ENCODE assay signal across 6 cellular contexts in genomic region chr9:35756275-35756742, GRCh38. TPM values are rescaled to one million over a fixed set of nuclear protein-coding genes. Genes with fewer than 3 reads are reported as not detected.
DNase-seq lines count a peak whose midpoint lies in the region; ATAC-seq and TF ChIP-seq lines count a peak whose summit lies in the region.

No MANE protein-coding gene starts in this region.

- peak; percentile 51 for TF ChIP-seq CTCF in AG09309 (IDR thresholded peaks at IDR 0.05; ENCODE audit: control insufficient read depth, insufficient read depth, low read depth, low read length, missing control alignments)

- ATAC-seq in HG03354 (IDR thresholded peaks at IDR 0.05; ENCODE audit: poor library complexity, severe bottlenecking, unreplicated experiment) = peak; percentile 5
- ATAC-seq in activated naive CD8-positive, alpha-beta T cell treated with anti-CD3 and anti-CD28 coated beads, Interleukin-2, amount 50 U/mL, for 24 hours = peak; percentile 10

- H3K27me3 Mint-ChIP-seq in activated naive CD8-positive, alpha-beta T cell treated with anti-CD3 and anti-CD28 coated beads, Interleukin-2, amount 50 U/mL, for 24 hours = no peaks in the 10 kb centered on the region

- no peak for DNase-seq in AG09309 (ENCODE audit: low read depth)
- peak; percentile 84 for DNase-seq in activated naive CD8-positive, alpha-beta T cell treated with anti-CD3 and anti-CD28 coated beads, Interleukin-2, amount 50 U/mL, for 24 hours
- peak; percentile 64 for DNase-seq in mucosa of gallbladder (ENCODE audit: low spot score)
- no peak for DNase-seq in EL
- no peak for DNase-seq in LoVo (ENCODE audit: low spot score)

- no peaks in the 10 kb centered on the region for H3K9me3 Mint-ChIP-seq in activated naive CD8-positive, alpha-beta T cell treated with anti-CD3 and anti-CD28 coated beads, Interleukin-2, amount 50 U/mL, for 24 hours

- peak overlapping the region; percentile 34 for H3K4me3 ChIP-seq in AG09309 (ENCODE audit: control insufficient read depth, low read depth, low read length)

- H3K4me1 Mint-ChIP-seq in activated naive CD8-positive, alpha-beta T cell treated with anti-CD3 and anti-CD28 coated beads, Interleukin-2, amount 50 U/mL, for 24 hours = peaks cover 39% of the 10 kb centered on the region

- H3K27ac Mint-ChIP-seq in activated naive CD8-positive, alpha-beta T cell treated with anti-CD3 and anti-CD28 coated beads, Interleukin-2, amount 50 U/mL, for 24 hours = peak overlapping the region; percentile 95

- peak overlapping the region; percentile 97 for H3K4me3 Mint-ChIP-seq in activated naive CD8-positive, alpha-beta T cell treated with anti-CD3 and anti-CD28 coated beads, Interleukin-2, amount 50 U/mL, for 24 hours

- peaks cover 15% of the 10 kb centered on the region for H3K36me3 Mint-ChIP-seq in activated naive CD8-positive, alpha-beta T cell treated with anti-CD3 and anti-CD28 coated beads, Interleukin-2, amount 50 U/mL, for 24 hours (ENCODE audit: low read depth)

RNA-seq across cellular contexts. Expression of gene MSMP, which starts 2.2 kb away (rescaled TPM):
- total RNA-seq in mucosa of gallbladder = 1.1 TPM

RNA-seq across cellular contexts. Expression of gene RGP1, which starts 7.2 kb away (rescaled TPM):
- total RNA-seq in mucosa of gallbladder = 36.6 TPM

RNA-seq across cellular contexts. Expression of gene GBA2, which starts 7.3 kb away (rescaled TPM):
- 161 TPM for total RNA-seq in mucosa of gallbladder

RNA-seq across cellular contexts. Expression of gene CREB3, which starts 23.8 kb away (rescaled TPM):
- total RNA-seq in mucosa of gallbladder = 48.1 TPM

RNA-seq across cellular contexts. Expression of gene TLN1, which starts 24.3 kb away (rescaled TPM):
- 482 TPM for total RNA-seq in mucosa of gallbladder

Comparison
In these comparisons a context has a peak if more than half of its experiments do, and no peak if none do; other contexts are left out.
1. DNase-seq: peak in activated naive CD8-positive, alpha-beta T cell treated with anti-CD3 and anti-CD28 coated beads, Interleukin-2, amount 50 U/mL, for 24 hours (single experiment) and mucosa of gallbladder (single experiment); none in AG09309 (single experiment), EL (single experiment) and LoVo (single experiment).